In genomic region chr1:21383785-21384401, GRCh38 we compare ENCODE assay signal across 1 cellular context.
TF ChIP-seq lines count a peak whose summit lies in the region.

No MANE protein-coding gene starts in this region.

TF ChIP-seq in H1, 55 proteins besides CTCF, POLR2A, EP300 and RAD21 (continued from another document):
- no peak for TF ChIP-seq USF2 (IDR thresholded peaks at IDR 0.05; ENCODE audit: low read length)
- TF ChIP-seq YY1 (IDR thresholded peaks at IDR 0.05; ENCODE audit: low read depth, low read length) = no peak
- TF ChIP-seq GTF2F1 (IDR thresholded peaks at IDR 0.05; ENCODE audit: borderline replicate concordance, low read depth, low read length) = no peak
- no peak for TF ChIP-seq TEAD4 (IDR thresholded peaks at IDR 0.05; ENCODE audit: low read depth, low read length)
- TF ChIP-seq E2F6 (IDR thresholded peaks at IDR 0.05) = no peak
- no peak for TF ChIP-seq ASH2L (IDR thresholded peaks at IDR 0.05; ENCODE audit: low read length)
